Comparison of ENCODE assay signal across 15 cellular contexts in the genomic region with DNA sequence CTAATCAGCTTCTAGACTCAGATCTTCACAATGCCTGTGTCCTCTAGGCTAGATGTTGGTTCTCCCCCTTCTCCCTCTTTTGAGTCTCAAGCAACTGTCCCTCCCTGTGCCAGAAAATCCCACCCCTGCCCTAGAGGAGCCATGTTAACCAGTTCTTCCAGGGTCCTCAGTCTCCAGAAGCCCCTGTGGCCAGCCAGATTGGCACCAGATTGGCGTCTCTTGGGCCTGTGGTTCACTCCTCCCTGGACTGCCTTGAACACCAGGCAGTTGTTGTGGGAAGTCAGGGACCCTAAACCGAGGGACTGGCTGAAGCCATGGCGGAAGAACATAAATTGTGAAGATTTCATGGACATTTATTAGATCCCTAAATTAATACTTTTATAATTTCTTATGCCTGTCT. TPM values are rescaled to one million over a fixed set of nuclear protein-coding genes. Genes with fewer than 3 reads are reported as not detected.
A peak's percentile ranks its signal among the peaks of the same experiment; 100 is the strongest.
DNase-seq lines count a peak whose midpoint lies in the region; ATAC-seq and TF ChIP-seq lines count a peak whose summit lies in the region.
"Had no signal": no experiment of that assay in that cellular context is flagged by ENCODE, and none has a peak within 500 bp of the region (broad histone marks: within the 10 kb centered on the region; RNA-seq: fewer than 3 reads in every experiment).

No MANE protein-coding gene starts in this region.

- TF ChIP-seq EP300 in sigmoid colon (IDR thresholded peaks at IDR 0.05) = no peak

- TF ChIP-seq POLR2A in heart left ventricle (IDR thresholded peaks at IDR 0.05) = no peak
- no peak for TF ChIP-seq POLR2A in lower leg skin (IDR thresholded peaks at IDR 0.05)
- TF ChIP-seq POLR2A in sigmoid colon (IDR thresholded peaks at IDR 0.05) = no peak

- intact Hi-C loops in cardiac septum (cut with DNase I) = no loop called here
- intact Hi-C loops in heart left ventricle (cut with DNase I) = no loop called here
- intact Hi-C loops in lower leg skin (cut with DNase I; ENCODE audit: low total_unique reads) = no loop called here
- intact Hi-C loops in sigmoid colon (cut with DNase I) = no loop called here

- H3K4me1 ChIP-seq in heart left ventricle (no peaks in the 10 kb centered on the region), sigmoid colon (no peaks in the 10 kb centered on the region)
- H3K4me1 ChIP-seq: HAP-1 had no signal

- peaks cover 0 to 9% (median 0%) of the 10 kb centered on the region in 9 donors for H3K27me3 ChIP-seq in heart left ventricle
- H3K27me3 ChIP-seq in sigmoid colon = no peaks in the 10 kb centered on the region
- H3K27me3 ChIP-seq: BLaER1 treated with 17β-estradiol and CSF1 and Interleukin-3, amounts not matched to agents 10 nM and 100 nM had no signal

- WGBS in heart left ventricle, 4 donors = 91 to 97% (median 95%) methylated on average over 3 of the region's 3 CpGs
- 98% methylated on average over 3 of the region's 3 CpGs for WGBS in lower leg skin, 2 donors
- WGBS in sigmoid colon, 2 donors = 90 to 93% methylated on average over 3 of the region's 3 CpGs

- H3K27ac ChIP-seq in heart left ventricle (no peak overlapping the region), sigmoid colon (no peak overlapping the region)
- H3K27ac ChIP-seq: BLaER1 treated with 17β-estradiol and CSF1 and Interleukin-3, amounts not matched to agents 10 nM and 100 nM had no signal

- peak; percentile 35 for DNase-seq in cardiac septum (ENCODE audit: low spot score)
- DNase-seq in heart left ventricle = no peak
- DNase-seq in lower leg skin (ENCODE audit: low spot score in 2 of 2) = peak; percentile 1 to 56
- DNase-seq in sigmoid colon = peak; percentile 38
- DNase-seq in medulla oblongata (ENCODE audit: extremely low spot score) = no peak
- DNase-seq in GM10266 (ENCODE audit: extremely low spot score) = no peak
- no peak for DNase-seq in DMS153 treated with DMSO at 0.1 percent for 48 hours (lab: John Stamatoyannopoulos, UW; ENCODE audit: unreplicated experiment)
- DNase-seq: ACHN; CD4-positive, CD25-positive, alpha-beta regulatory T cell; DMS79; HFFc6 had no signal

- H3K9me3 ChIP-seq in heart left ventricle (no peaks in the 10 kb centered on the region), sigmoid colon (no peaks in the 10 kb centered on the region)
- H3K9me3 ChIP-seq: HAP-1 had no signal

- H3K36me3 ChIP-seq in heart left ventricle (no peaks in the 10 kb centered on the region), sigmoid colon (no peaks in the 10 kb centered on the region)
- H3K36me3 ChIP-seq: BLaER1 treated with 17β-estradiol and CSF1 and Interleukin-3, amounts not matched to agents 10 nM and 100 nM; HAP-1 had no signal

- TF ChIP-seq CTCF in heart left ventricle (IDR thresholded peaks at IDR 0.05) = no peak
- no peak for TF ChIP-seq CTCF in lower leg skin (IDR thresholded peaks at IDR 0.05)
- no peak for TF ChIP-seq CTCF in sigmoid colon (IDR thresholded peaks at IDR 0.05)
- TF ChIP-seq CTCF in GM10266 (IDR thresholded peaks at IDR 0.05; ENCODE audit: control insufficient read depth, insufficient read depth, low read depth, missing control alignments) = no peak

- H3K4me3 ChIP-seq in heart left ventricle (no peak overlapping the region), lower leg skin (ENCODE audit: low read depth, poor library complexity, severe bottlenecking) (no peak overlapping the region), sigmoid colon (no peak overlapping the region)
- H3K4me3 ChIP-seq: BLaER1 treated with 17β-estradiol and CSF1 and Interleukin-3, amounts not matched to agents 10 nM and 100 nM; HAP-1 had no signal

- no peak for ATAC-seq in heart left ventricle

RNA-seq across cellular contexts. Expression of gene CYP26B1, which starts 36.6 kb away (rescaled TPM):
- total RNA-seq in cardiac septum (7.0 TPM), heart left ventricle (1 to 10 TPM; 1.1 to 5.9 (median 2.1) TPM), lower leg skin (10 to 100 TPM; 51.6 to 93.0 (median 73.6) TPM), sigmoid colon (1 to 10 TPM in 3 of 4 donors, under 1 TPM in 1; 0.68 to 5.0 (median 3.0) TPM)
- polyA plus RNA-seq in heart left ventricle (1 to 10 TPM in 1 of 2 donors, under 1 TPM in 1; 0.76 to 4.2 TPM), sigmoid colon (1 to 10 TPM in 2 of 3 donors, under 1 TPM in 1; 0.46 to 2.8 (median 1.2) TPM)
- total RNA-seq: CD4-positive, CD25-positive, alpha-beta regulatory T cell; G401 had no signal
- polyA plus RNA-seq: CD4-positive, CD25-positive, alpha-beta regulatory T cell; IgD-negative memory B cell had no signal

Comparison
In these comparisons a context has a peak if more than half of its experiments do, and no peak if none do; other contexts are left out.
1. DNase-seq: peak in cardiac septum (single experiment), lower leg skin (2 of 2) and sigmoid colon (single experiment); none in heart left ventricle (0 of 5), medulla oblongata (single experiment), GM10266 (single experiment) and DMS153 treated with DMSO at 0.1 percent for 48 hours (single experiment).